Comparison of ENCODE assay signal across 9 cellular contexts in genomic region chr17:39270923-39271322, GRCh38. TPM values are rescaled to one million over a fixed set of nuclear protein-coding genes. Genes with fewer than 3 reads are reported as not detected.
DNase-seq lines count a peak whose midpoint lies in the region; ATAC-seq and TF ChIP-seq lines count a peak whose summit lies in the region.
"Had no signal": no experiment of that assay in that cellular context is flagged by ENCODE, and none has a peak within 500 bp of the region (broad histone marks: within the 10 kb centered on the region; RNA-seq: fewer than 3 reads in every experiment).

No MANE protein-coding gene starts in this region.

- no peaks in the 10 kb centered on the region for H3K9me3 Mint-ChIP-seq in nephron
- H3K9me3 Mint-ChIP-seq in effector memory CD8-positive, alpha-beta T cell: no peaks in the 10 kb centered on the region

- H3K4me3 Mint-ChIP-seq in nephron: no peak overlapping the region
- no peak overlapping the region for H3K4me3 Mint-ChIP-seq in effector memory CD8-positive, alpha-beta T cell

- ATAC-seq in effector memory CD8-positive, alpha-beta T cell (replicated peaks): no peak

- H3K27me3 Mint-ChIP-seq in nephron (ENCODE audit: low read depth): no peaks in the 10 kb centered on the region
- no peaks in the 10 kb centered on the region for H3K27me3 Mint-ChIP-seq in effector memory CD8-positive, alpha-beta T cell

- no peaks in the 10 kb centered on the region for H3K4me1 Mint-ChIP-seq in nephron
- H3K4me1 Mint-ChIP-seq in effector memory CD8-positive, alpha-beta T cell (ENCODE audit: low read depth in 2 of 2): no peaks in the 10 kb centered on the region

- no peak overlapping the region for H3K27ac Mint-ChIP-seq in nephron
- H3K27ac Mint-ChIP-seq in effector memory CD8-positive, alpha-beta T cell: no peak overlapping the region

- peaks cover 51% of the 10 kb centered on the region for H3K36me3 Mint-ChIP-seq in nephron (ENCODE audit: low read depth)
- peaks cover 66% of the 10 kb centered on the region for H3K36me3 Mint-ChIP-seq in effector memory CD8-positive, alpha-beta T cell (ENCODE audit: insufficient read depth)

- DNase-seq in GDM1 (lab: John Stamatoyannopoulos, UW) (peak; percentile 18), LHCN-M2 (ENCODE audit: low read depth) (peak; percentile 49), astrocyte of the hippocampus (ENCODE audit: low read depth, low spot score) (peak; percentile 30), NCI-H446 treated with DMSO at 0.1 percent for 48 hours (lab: John Stamatoyannopoulos, UW) (no peak), NCI-H2227 (lab: John Stamatoyannopoulos, UW; ENCODE audit: unreplicated experiment) (no peak), SKM-1 treated with dmso at 0.1 percent for 144 hours (lab: John Stamatoyannopoulos, UW; ENCODE audit: unreplicated experiment) (no peak)
- no peak for DNase-seq in effector memory CD8-positive, alpha-beta T cell

- peak in 2 of 3 experiments; percentile 16 to 22 for TF ChIP-seq CTCF in nephron (IDR thresholded peaks at IDR 0.05; ENCODE audit: unreplicated experiment in 3 of 3)

RNA-seq across cellular contexts. Expression of gene STAC2, which starts 45.2 kb away (rescaled TPM):
- 0.11 TPM in 1 of 2 replicates, not detected in the other for total RNA-seq in LHCN-M2 (2014; rRNA removed)
- 0.68 TPM for polyA plus RNA-seq in LHCN-M2 (2012)
- total RNA-seq: activated CD8-positive, alpha-beta memory T cell treated with anti-CD3 and anti-CD28 coated beads for 36 hours had no signal

Comparison
In these comparisons a context has a peak if more than half of its experiments do, and no peak if none do; other contexts are left out.
1. DNase-seq: peak in GDM1 (single experiment), LHCN-M2 (single experiment) and astrocyte of the hippocampus (single experiment); none in NCI-H446 treated with DMSO at 0.1 percent for 48 hours (single experiment), NCI-H2227 (single experiment), effector memory CD8-positive, alpha-beta T cell (0 of 3) and SKM-1 treated with dmso at 0.1 percent for 144 hours (single experiment).